In the genomic region with DNA sequence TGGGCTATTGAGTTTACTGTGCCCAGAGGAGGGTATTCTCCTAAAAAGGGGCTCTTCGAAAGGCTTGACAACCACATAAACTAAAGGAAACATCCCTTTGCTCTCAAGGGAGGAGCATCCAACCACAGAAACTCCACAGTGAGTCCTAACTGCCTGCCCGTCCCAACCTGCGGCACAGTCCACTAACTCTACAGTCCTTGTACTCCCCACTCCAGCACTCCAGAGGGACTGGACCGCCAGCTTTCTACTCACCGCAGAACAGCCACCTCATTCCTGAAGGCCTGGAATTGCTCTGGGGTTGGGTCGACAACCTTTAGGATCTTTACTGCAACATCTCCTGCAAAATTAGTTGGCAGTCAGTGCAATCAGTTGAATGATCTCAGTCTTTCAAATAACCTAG, we compare ENCODE assay signal across 15 cellular contexts. TPM values are rescaled to one million over a fixed set of nuclear protein-coding genes. Genes with fewer than 3 reads are reported as not detected.
"Had no signal": no experiment of that assay in that cellular context is flagged by ENCODE, and none has a peak within 500 bp of the region (broad histone marks: within the 10 kb centered on the region; RNA-seq: fewer than 3 reads in every experiment).

No MANE protein-coding gene starts in this region.

- ATAC-seq: left lung had no signal

- H3K4me1 Mint-ChIP-seq: activated naive CD4-positive, alpha-beta T cell treated with anti-CD3 and anti-CD28 coated beads, Interleukin-2, amount 50 U/mL, for 24 hours had no signal

- H3K4me3 Mint-ChIP-seq: activated naive CD4-positive, alpha-beta T cell treated with anti-CD3 and anti-CD28 coated beads, Interleukin-2, amount 50 U/mL, for 24 hours had no signal

- H3K27me3 Mint-ChIP-seq: activated naive CD4-positive, alpha-beta T cell treated with anti-CD3 and anti-CD28 coated beads, Interleukin-2, amount 50 U/mL, for 24 hours had no signal

- H3K27me3 ChIP-seq: brain microvascular endothelial cell, esophagus muscularis mucosa, left lung, tibial nerve, vagina had no signal

- H3K4me1 ChIP-seq: tibial nerve, vagina had no signal

- H3K4me3 ChIP-seq: esophagus muscularis mucosa, left lung, skin epidermis, tibial nerve, vagina had no signal

- H3K9me3 ChIP-seq: esophagus muscularis mucosa, left lung, tibial nerve, vagina had no signal

- DNase-seq: activated CD4-positive, CD25-positive, alpha-beta regulatory T cell treated with anti-CD3 and anti-CD28 coated beads, Interleukin-2, amount 50 U/mL, for 72 hours; brain microvascular endothelial cell; foreskin fibroblast; glutamatergic neuron; left lung; retina had no signal

- H3K9me3 Mint-ChIP-seq: activated naive CD4-positive, alpha-beta T cell treated with anti-CD3 and anti-CD28 coated beads, Interleukin-2, amount 50 U/mL, for 24 hours had no signal

- H3K27ac ChIP-seq: brain microvascular endothelial cell, parathyroid adenoma, tibial nerve, vagina had no signal

RNA-seq across cellular contexts. Expression of gene MKRN2OS, which starts 46.2 kb away (rescaled TPM):
- total RNA-seq: cerebellum; esophagus muscularis mucosa; mesenteric fat pad; T-helper 2 cell treated with Interferon-gamma antibody and Interleukin-4, amounts not matched to agents 100 ng/mL and 5 ng/mL, for 36 hours; tibial nerve; vagina had no signal
